ENCODE assay signal across 8 cellular contexts in the genomic region with DNA sequence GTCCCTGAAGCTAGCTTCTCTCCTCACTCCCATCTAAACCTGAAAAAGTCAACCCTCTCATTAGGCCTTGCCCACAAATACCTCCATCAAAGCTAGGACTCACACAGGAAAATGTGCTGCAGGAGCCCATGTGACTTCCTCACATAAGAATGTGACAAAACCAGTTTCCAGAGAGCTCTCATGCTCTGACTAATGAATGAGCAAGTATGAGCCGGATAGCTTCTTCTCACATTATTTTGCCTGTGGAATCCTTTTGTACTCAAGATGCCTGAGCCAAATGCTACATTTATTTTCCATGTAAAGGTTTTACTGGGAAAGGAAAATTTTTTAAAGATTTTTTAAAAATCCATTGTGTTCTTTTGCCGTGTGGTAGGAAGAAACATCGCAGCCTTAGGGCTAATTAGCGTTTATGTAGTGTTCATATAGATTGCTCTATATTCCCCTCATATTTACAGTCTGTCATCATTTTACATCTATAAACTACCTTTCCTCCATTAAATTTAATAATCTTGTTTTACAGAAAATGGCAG.
DNase-seq lines count a peak whose midpoint lies in the region; ATAC-seq and TF ChIP-seq lines count a peak whose summit lies in the region.

No MANE protein-coding gene starts in this region.

- TF ChIP-seq POLR2A in GM18505 (IDR thresholded peaks at IDR 0.05; ENCODE audit: borderline replicate concordance, extremely low read depth, insufficient read depth, insufficient read length) = no peak

- no peak overlapping the region for H3K4me3 ChIP-seq in fibroblast of villous mesenchyme (ENCODE audit: low read depth, low read length)

- DNase-seq in activated effector memory CD4-positive, alpha-beta T cell treated with anti-CD3 and anti-CD28 coated beads, Interleukin-2, amount 50 U/mL, for 16 hours = peak; percentile 72
- no peak for DNase-seq in activated effector memory CD4-positive, alpha-beta T cell treated with Interleukin-2 at 50 U/mL for 16 hours
- DNase-seq in activated CD4-positive, alpha-beta T cell treated with anti-CD3 and anti-CD28 coated beads for 4 hours = peak; percentile 49 to 53
- peak; percentile 62 for DNase-seq in fibroblast of villous mesenchyme (ENCODE audit: low read depth)
- DNase-seq in stimulated activated CD8-positive, alpha-beta memory T cell treated with anti-CD3 and anti-CD28 coated beads, Interleukin-7, amount 100 ng/mL, for 4 hours (ENCODE audit: low read depth in 2 of 2) = peak; percentile 29 to 37
- no peak for DNase-seq in OCI-M1 (lab: John Stamatoyannopoulos, UW)
- DNase-seq in NCI-H2171 (lab: John Stamatoyannopoulos, UW) = no peak

- TF ChIP-seq CTCF in fibroblast of villous mesenchyme (IDR thresholded peaks at IDR 0.05; ENCODE audit: insufficient read depth, low read depth, low read length) = no peak

- no peak for ATAC-seq in GM18505 (IDR thresholded peaks at IDR 0.05; ENCODE audit: unreplicated experiment)

Comparison
In these comparisons a context has a peak if more than half of its experiments do, and no peak if none do; other contexts are left out.
1. DNase-seq: peak in activated effector memory CD4-positive, alpha-beta T cell treated with anti-CD3 and anti-CD28 coated beads, Interleukin-2, amount 50 U/mL, for 16 hours (single experiment), activated CD4-positive, alpha-beta T cell treated with anti-CD3 and anti-CD28 coated beads for 4 hours (2 of 2), fibroblast of villous mesenchyme (single experiment) and stimulated activated CD8-positive, alpha-beta memory T cell treated with anti-CD3 and anti-CD28 coated beads, Interleukin-7, amount 100 ng/mL, for 4 hours (2 of 2); none in activated effector memory CD4-positive, alpha-beta T cell treated with Interleukin-2 at 50 U/mL for 16 hours (single experiment), OCI-M1 (single experiment) and NCI-H2171 (single experiment).